In genomic region chr18:9740076-9740475, GRCh38 we compare ENCODE assay signal across 23 cellular contexts. TPM values are rescaled to one million over a fixed set of nuclear protein-coding genes. Genes with fewer than 3 reads are reported as not detected.
DNase-seq lines count a peak whose midpoint lies in the region; ATAC-seq and TF ChIP-seq lines count a peak whose summit lies in the region.
"Had no signal": no experiment of that assay in that cellular context is flagged by ENCODE, and none has a peak within 500 bp of the region (broad histone marks: within the 10 kb centered on the region; RNA-seq: fewer than 3 reads in every experiment).

No MANE protein-coding gene starts in this region.

- DNase-seq in SK-N-SH = no peak
- DNase-seq in SK-MEL-5 (ENCODE audit: low read depth, low spot score) = peak; percentile 22
- peak; percentile 74 for DNase-seq in epithelial cell of esophagus (ENCODE audit: low read depth)
- no peak for DNase-seq in trophoblast cell
- no peak for DNase-seq in Karpas-422
- no peak for DNase-seq in posterior vena cava (ENCODE audit: low spot score)
- DNase-seq: activated CD4-positive, alpha-beta T cell treated with anti-CD3 and anti-CD28 coated beads, Interleukin-2, amount 10 ng/mL, durations not matched to agents 7 days and 5 days; activated T-cell treated with anti-CD3 and anti-CD28 coated beads, Interleukin-2, amount 50 U/mL, for 48 hours; H9; left ventricle myocardium superior; natural killer cell; NCI-H1436; NCI-H446; NCI-H774; retina; small intestine; T-helper 9 cell had no signal

- TF ChIP-seq CTCF in SK-N-SH (IDR thresholded peaks at IDR 0.05) = no peak
- TF ChIP-seq CTCF in epithelial cell of esophagus (IDR thresholded peaks at IDR 0.05; ENCODE audit: insufficient read depth, low read depth, low read length, missing control alignments) = no peak

- H2BK5ac ChIP-seq in trophoblast cell (ENCODE audit: low read depth, low read length, poor library complexity) = no peak overlapping the region

- no peak overlapping the region for H4K8ac ChIP-seq in trophoblast cell (ENCODE audit: low read depth, low read length)

- peaks cover 20 to 45% of the 10 kb centered on the region in 2 experiments for H3K4me1 ChIP-seq in SK-N-SH (ENCODE audit: control insufficient read depth in 1 of 2, insufficient read depth in 2 of 2, low read depth in 1 of 2, low read length in 1 of 2)
- H3K4me1 ChIP-seq in trophoblast cell (ENCODE audit: control insufficient read depth in 1 of 2, insufficient read depth in 2 of 2, low read length in 2 of 2) = peaks cover 23 to 31% of the 10 kb centered on the region in 2 experiments
- no peaks in the 10 kb centered on the region for H3K4me1 ChIP-seq in Karpas-422 (ENCODE audit: low read length)

- H2BK12ac ChIP-seq in trophoblast cell (ENCODE audit: low read length) = no peak overlapping the region

- no peak for TF ChIP-seq RAD21 in SK-N-SH (IDR thresholded peaks at IDR 0.05; ENCODE audit: low read length)

- POLR2A ChIA-PET in SK-N-SH (lab: Yijun Ruan, JAX) = no interaction called here

- ATAC-seq in SK-N-SH treated with all-trans-retinoic acid at 6 μM for 48 hours (no peak), GM21576 (IDR thresholded peaks at IDR 0.05; ENCODE audit: unreplicated experiment) (no peak)
- ATAC-seq: K562, left ventricle myocardium superior, natural killer cell, Right ventricle myocardium inferior had no signal

- peaks cover 24% of the 10 kb centered on the region for H3F3A ChIP-seq in SK-N-SH (replicated peaks; ENCODE audit: insufficient read depth)

- H3K79me1 ChIP-seq in trophoblast cell (ENCODE audit: low read length) = peaks cover 9% of the 10 kb centered on the region

- no peak overlapping the region for H3K14ac ChIP-seq in trophoblast cell (ENCODE audit: low read length)

- H3K18ac ChIP-seq in trophoblast cell (ENCODE audit: low read length) = no peak overlapping the region

- H3K27ac ChIP-seq in SK-N-SH (ENCODE audit: low read depth in 2 of 2, low read length in 1 of 2) = peak overlapping the region in 1 of 2 experiments; percentile 61; a peak in 2 of 4 replicates
- H3K27ac ChIP-seq in trophoblast cell (ENCODE audit: low read depth, low read length) = no peak overlapping the region
- no peak overlapping the region for H3K27ac ChIP-seq in Karpas-422 (ENCODE audit: low read length)

- in situ Hi-C loops in SK-MEL-5 (cut with HindIII; ENCODE audit: low pct_unique_long_range_greater_than_20kb, low sequenced_read_pairs) = no loop called here

- no peak overlapping the region for H4K12ac ChIP-seq in trophoblast cell (ENCODE audit: low read depth, low read length)

- H2AFZ ChIP-seq in SK-N-SH (ENCODE audit: low read depth) (no peak overlapping the region), trophoblast cell (ENCODE audit: insufficient read depth, low read length, poor library complexity) (no peak overlapping the region), Karpas-422 (ENCODE audit: low read length) (no peak overlapping the region)

- no peak overlapping the region for H3K23ac ChIP-seq in trophoblast cell (ENCODE audit: low read length)

- peak overlapping the region; percentile 77 for H3K4ac ChIP-seq in trophoblast cell (ENCODE audit: low read depth, low read length)

- intact Hi-C loops in posterior vena cava (cut with DNase I) = no loop called here

- H3K36me3 ChIP-seq in SK-N-SH (replicated peaks in 1 of 2; ENCODE audit: control insufficient read depth in 1 of 2, insufficient read depth in 2 of 2, low read length in 1 of 2) (no peaks in the 10 kb centered on the region), trophoblast cell (ENCODE audit: control insufficient read depth in 1 of 2, insufficient read depth in 2 of 2, low read length in 2 of 2) (peaks cover 19 to 27% of the 10 kb centered on the region in 2 experiments), Karpas-422 (ENCODE audit: insufficient read depth, low read length) (no peaks in the 10 kb centered on the region)
- H3K36me3 ChIP-seq: MG63, tibial nerve had no signal

- no peaks in the 10 kb centered on the region for H3K27me3 ChIP-seq in SK-N-SH (ENCODE audit: insufficient read depth)
- H3K27me3 ChIP-seq in trophoblast cell (ENCODE audit: insufficient read depth, low read length) = no peaks in the 10 kb centered on the region
- no peaks in the 10 kb centered on the region for H3K27me3 ChIP-seq in Karpas-422 (ENCODE audit: low read length)
- H3K27me3 ChIP-seq: MG63, tibial nerve had no signal

- H3K9me2 ChIP-seq in SK-N-SH (no peaks in the 10 kb centered on the region), Karpas-422 (replicated peaks; ENCODE audit: insufficient read depth, low read length) (no peaks in the 10 kb centered on the region)

- no peak overlapping the region for H4K91ac ChIP-seq in trophoblast cell (ENCODE audit: low read depth, low read length)

- H3K9ac ChIP-seq in SK-N-SH (no peak overlapping the region), trophoblast cell (ENCODE audit: low read length) (no peak overlapping the region), Karpas-422 (ENCODE audit: low read length) (no peak overlapping the region)

- WGBS in SK-N-SH (ENCODE audit: low lambda C conversion rate) = 74% methylated on average over 5 of the region's 5 CpGs
- no CpG with 5 or more reads among the region's 5 CpGs for WGBS in trophoblast cell (ENCODE audit: extremely low coverage, insufficient coverage, insufficient read length)

- no peaks in the 10 kb centered on the region for H4K20me1 ChIP-seq in SK-N-SH (ENCODE audit: insufficient read depth)
- H4K20me1 ChIP-seq in Karpas-422 (ENCODE audit: insufficient read depth, low read depth, low read length) = no peaks in the 10 kb centered on the region

- CTCF ChIA-PET in SK-N-SH (lab: Yijun Ruan, JAX) = interaction anchor here (1.2 kb wide), 1 partner anchor 127 kb away, joined by 3 read pairs; no protein-coding TSS in a partner anchor

- no peak overlapping the region for H2BK120ac ChIP-seq in trophoblast cell (ENCODE audit: insufficient read depth, low read length, poor library complexity)

- H3K79me2 ChIP-seq in SK-N-SH (ENCODE audit: insufficient read depth) = peaks cover 35% of the 10 kb centered on the region
- H3K79me2 ChIP-seq in trophoblast cell (ENCODE audit: control insufficient read depth, insufficient read depth, low read length, poor library complexity) = peaks cover 29% of the 10 kb centered on the region
- no peaks in the 10 kb centered on the region for H3K79me2 ChIP-seq in Karpas-422 (ENCODE audit: low read length)

- H2AK5ac ChIP-seq in trophoblast cell (ENCODE audit: low read length) = no peak overlapping the region

- no peaks in the 10 kb centered on the region for H3K9me3 ChIP-seq in SK-N-SH
- H3K9me3 ChIP-seq in trophoblast cell (ENCODE audit: insufficient read depth, low read depth, low read length) = no peaks in the 10 kb centered on the region
- H3K9me3 ChIP-seq in Karpas-422 (ENCODE audit: low read length) = no peaks in the 10 kb centered on the region
- H3K9me3 ChIP-seq: tibial nerve had no signal

- H3K4me2 ChIP-seq in SK-N-SH (no peak overlapping the region), trophoblast cell (ENCODE audit: low read length) (no peak overlapping the region), Karpas-422 (ENCODE audit: low read depth, low read length, poor library complexity, severe bottlenecking) (no peak overlapping the region)

- no peak for TF ChIP-seq EP300 in SK-N-SH (IDR thresholded peaks at IDR 0.05; ENCODE audit: borderline replicate concordance in 1 of 2, low read depth in 1 of 2, low read length in 1 of 2)

- H3K4me3 ChIP-seq in SK-N-SH (ENCODE audit: low read depth in 2 of 2, low read length in 1 of 2) (no peak overlapping the region), epithelial cell of esophagus (ENCODE audit: low read length) (no peak overlapping the region), trophoblast cell (ENCODE audit: low read depth, low read length) (no peak overlapping the region), Karpas-422 (ENCODE audit: low read length) (no peak overlapping the region)
- H3K4me3 ChIP-seq: K562, MG63, tibial nerve had no signal

TF ChIP-seq in SK-N-SH, 30 proteins besides CTCF, POLR2A, EP300 and RAD21 (continues in another document):
- TF ChIP-seq USF2 (IDR thresholded peaks at IDR 0.05; ENCODE audit: borderline replicate concordance, low read depth, low read length) = no peak

TF ChIP-seq in SK-N-SH treated with all-trans-retinoic acid at 6 μM for 48 hours, 23 proteins besides CTCF, POLR2A, EP300 and RAD21 (continues in another document):
- no peak for TF ChIP-seq ZFP3 (CRISPR knock-in tag; IDR thresholded peaks at IDR 0.05)
- no peak for TF ChIP-seq ISL1 (CRISPR knock-in tag; IDR thresholded peaks at IDR 0.05)
- TF ChIP-seq PPARA (CRISPR knock-in tag; IDR thresholded peaks at IDR 0.05; ENCODE audit: borderline replicate concordance) = no peak
- no peak for TF ChIP-seq ZNF565 (CRISPR knock-in tag; conservative IDR thresholded peaks at IDR 0.05; ENCODE audit: low read depth)
- TF ChIP-seq CSDC2 (CRISPR knock-in tag; IDR thresholded peaks at IDR 0.05) = no peak
- no peak for TF ChIP-seq GLIS3 (CRISPR knock-in tag; IDR thresholded peaks at IDR 0.05)
- no peak for TF ChIP-seq TOX (CRISPR knock-in tag; IDR thresholded peaks at IDR 0.05; ENCODE audit: borderline replicate concordance)
- TF ChIP-seq CREB5 (CRISPR knock-in tag; IDR thresholded peaks at IDR 0.05; ENCODE audit: low read depth) = no peak
- no peak for TF ChIP-seq BACH2 (CRISPR knock-in tag; IDR thresholded peaks at IDR 0.05; ENCODE audit: borderline replicate concordance)
- TF ChIP-seq TCF4 (CRISPR knock-in tag; IDR thresholded peaks at IDR 0.05; ENCODE audit: borderline replicate concordance) = no peak
- no peak for TF ChIP-seq ESRRG (CRISPR knock-in tag; IDR thresholded peaks at IDR 0.05)
- no peak for TF ChIP-seq SNAI2 (CRISPR knock-in tag; IDR thresholded peaks at IDR 0.05)

RNA-seq across cellular contexts. Expression of gene RAB31, which starts 32.0 kb away (rescaled TPM):
- 22.4 and 23.0 TPM in 2 replicates for polyA plus RNA-seq in SK-N-SH (2012; rRNA removed)
- polyA plus RNA-seq in SK-N-SH (2012; cell fraction: cytosol; rRNA removed) = 30.5 and 34.5 TPM in 2 replicates
- 17.8 and 28.6 TPM in 2 replicates for polyA plus RNA-seq in SK-N-SH (2012; cell fraction: nucleus; rRNA removed)
- total RNA-seq in SK-MEL-5 (2014; rRNA removed; shearing (Covaris generic)) = 11.2 and 12.9 TPM in 2 replicates
- 8.4 and 11.5 TPM in 2 replicates for polyA plus RNA-seq in SK-MEL-5 (2015; cell fraction: cytosol; rRNA removed)
- polyA plus RNA-seq in SK-MEL-5 (2015; cell fraction: nucleus; rRNA removed) = 1.1 and 3.6 TPM in 2 replicates
- 287 and 288 TPM in 2 replicates for polyA plus RNA-seq in trophoblast cell (2013)
- total RNA-seq in Karpas-422 (2014; rRNA removed; shearing (Covaris generic); ENCODE audit: low replicate concordance) = not detected in 2 replicates
- 100 to 1,000 TPM; 107 to 141 TPM for total RNA-seq in posterior vena cava

Comparison
In these comparisons a context has a peak if more than half of its experiments do, and no peak if none do; other contexts are left out.
1. DNase-seq: peak in SK-MEL-5 (single experiment) and epithelial cell of esophagus (single experiment); none in SK-N-SH (single experiment), trophoblast cell (0 of 2), Karpas-422 (single experiment) and posterior vena cava (single experiment).
2. RNA of gene RAB31, which starts 32.0 kb away (total RNA-seq): 107 to 141 TPM in posterior vena cava and 11.2 to 12.9 TPM in SK-MEL-5; not detected in Karpas-422; every median in the first group is over 10 times any median in the second.